Comparison of ENCODE assay signal across 15 cellular contexts in the genomic region with DNA sequence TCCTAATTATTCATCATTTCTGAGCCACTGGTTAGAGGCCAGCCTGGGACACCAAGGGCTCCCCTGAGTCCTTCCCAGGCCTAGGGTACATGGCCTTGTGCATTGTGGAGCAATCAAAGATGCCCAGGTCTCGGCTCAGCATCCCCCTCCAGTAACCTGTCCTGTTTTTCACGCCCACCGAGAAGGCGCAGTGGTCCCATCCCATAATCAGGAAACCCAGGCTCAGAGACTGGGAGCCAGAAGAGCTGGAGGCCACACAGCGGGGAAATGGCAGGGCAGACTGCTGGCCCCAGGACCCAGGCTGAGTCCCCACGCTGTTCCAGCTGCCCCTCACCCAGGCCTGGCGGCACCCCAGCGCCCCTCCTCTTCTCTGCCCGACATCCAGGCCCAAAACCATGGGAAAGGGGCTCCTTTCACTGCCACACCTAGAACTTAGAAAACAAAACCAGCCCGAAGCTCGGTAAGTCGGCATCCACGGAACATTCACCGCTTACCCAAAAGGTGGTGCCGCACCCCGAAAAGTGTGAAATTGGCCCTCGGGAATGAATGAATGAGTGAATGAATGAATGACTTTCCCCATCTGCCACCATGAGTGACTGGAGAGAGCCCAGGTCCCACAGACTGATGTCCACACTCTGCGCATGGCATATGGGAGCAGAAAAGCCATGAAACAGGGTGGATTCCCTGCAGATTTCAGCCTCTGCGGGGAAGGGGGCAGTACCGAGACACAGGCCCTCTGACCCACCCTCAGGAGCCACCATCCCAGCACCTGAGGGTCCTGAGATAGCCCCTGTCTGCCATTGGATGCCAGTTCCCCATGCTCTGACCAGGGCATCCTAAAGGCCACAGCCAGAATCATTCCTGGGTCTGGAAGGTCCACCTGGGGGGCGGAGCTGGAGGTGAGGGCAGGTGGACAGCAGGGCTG.
"Had no signal": no experiment of that assay in that cellular context is flagged by ENCODE, and none has a peak within 500 bp of the region (broad histone marks: within the 10 kb centered on the region; RNA-seq: fewer than 3 reads in every experiment).

No MANE protein-coding gene starts in this region.

- ATAC-seq: activated CD4-positive, alpha-beta T cell treated with anti-CD3 and anti-CD28 coated beads for 36 hours; activated naive CD4-positive, alpha-beta T cell treated with anti-CD3 and anti-CD28 coated beads, Interleukin-2, amount 50 U/mL, for 72 hours; effector memory CD8-positive, alpha-beta T cell; stimulated activated effector memory CD8-positive, alpha-beta T cell treated with anti-CD3 and anti-CD28 coated beads, Interleukin-12 subunit alpha, Interleukin-12 subunit beta, amount 100 ng/mL, for 72 hours had no signal

- H3K27ac ChIP-seq: epithelial cell of prostate, ovary, tibial nerve, VCaP had no signal

- H3K36me3 ChIP-seq: ovary, tibial nerve had no signal

- H3K9me3 Mint-ChIP-seq: activated CD4-positive, alpha-beta memory T cell treated with anti-CD3 and anti-CD28 coated beads for 36 hours; activated naive CD4-positive, alpha-beta T cell treated with anti-CD3 and anti-CD28 coated beads, Interleukin-2, amount 50 U/mL, for 72 hours; activated T-cell treated with anti-CD3 and anti-CD28 coated beads, Interleukin-2, amount 50 U/mL, for 24 hours; central memory CD8-positive, alpha-beta T cell; dendritic cell treated with granulocyte-macrophage colony-stimulating factor and Interleukin-4, amounts not matched to agents 40 ng/mL and 50 ng/mL, for 4 days; effector memory CD8-positive, alpha-beta T cell; stimulated activated effector memory CD8-positive, alpha-beta T cell treated with anti-CD3 and anti-CD28 coated beads, Interleukin-12 subunit alpha, Interleukin-12 subunit beta, amount 100 ng/mL, for 72 hours had no signal

- H3K4me3 ChIP-seq: ovary, tibial nerve had no signal

- H3K4me1 Mint-ChIP-seq: activated CD4-positive, alpha-beta T cell treated with anti-CD3 and anti-CD28 coated beads for 36 hours; central memory CD8-positive, alpha-beta T cell; stimulated activated effector memory CD8-positive, alpha-beta T cell treated with anti-CD3 and anti-CD28 coated beads, Interleukin-12 subunit alpha, Interleukin-12 subunit beta, amount 100 ng/mL, for 72 hours had no signal

- H3K9me3 ChIP-seq: ovary, tibial nerve had no signal

- DNase-seq: activated CD4-positive, alpha-beta memory T cell treated with anti-CD3 and anti-CD28 coated beads for 36 hours; activated CD4-positive, alpha-beta T cell treated with anti-CD3 and anti-CD28 coated beads for 36 hours; activated effector memory CD4-positive, alpha-beta T cell treated with Interleukin-2 at 50 U/mL for 16 hours; activated T-cell treated with anti-CD3 and anti-CD28 coated beads, Interleukin-2, amount 50 U/mL, for 24 hours; effector memory CD8-positive, alpha-beta T cell; foreskin melanocyte; islet precursor cell had no signal

- H3K36me3 Mint-ChIP-seq: activated CD4-positive, alpha-beta memory T cell treated with anti-CD3 and anti-CD28 coated beads for 36 hours; activated naive CD4-positive, alpha-beta T cell treated with anti-CD3 and anti-CD28 coated beads, Interleukin-2, amount 50 U/mL, for 72 hours; stimulated activated effector memory CD8-positive, alpha-beta T cell treated with anti-CD3 and anti-CD28 coated beads, Interleukin-12 subunit alpha, Interleukin-12 subunit beta, amount 100 ng/mL, for 72 hours had no signal

- H3K4me3 Mint-ChIP-seq: activated CD4-positive, alpha-beta memory T cell treated with anti-CD3 and anti-CD28 coated beads for 36 hours; activated CD4-positive, alpha-beta T cell treated with anti-CD3 and anti-CD28 coated beads for 36 hours; activated T-cell treated with anti-CD3 and anti-CD28 coated beads, Interleukin-2, amount 50 U/mL, for 24 hours; central memory CD8-positive, alpha-beta T cell; dendritic cell treated with granulocyte-macrophage colony-stimulating factor and Interleukin-4, amounts not matched to agents 40 ng/mL and 50 ng/mL, for 4 days; effector memory CD8-positive, alpha-beta T cell; stimulated activated effector memory CD8-positive, alpha-beta T cell treated with anti-CD3 and anti-CD28 coated beads, Interleukin-12 subunit alpha, Interleukin-12 subunit beta, amount 100 ng/mL, for 72 hours had no signal

- H3K27me3 ChIP-seq: ovary had no signal

- H3K27ac Mint-ChIP-seq: activated CD4-positive, alpha-beta memory T cell treated with anti-CD3 and anti-CD28 coated beads for 36 hours; activated CD4-positive, alpha-beta T cell treated with anti-CD3 and anti-CD28 coated beads for 36 hours; activated naive CD4-positive, alpha-beta T cell treated with anti-CD3 and anti-CD28 coated beads, Interleukin-2, amount 50 U/mL, for 72 hours; activated T-cell treated with anti-CD3 and anti-CD28 coated beads, Interleukin-2, amount 50 U/mL, for 24 hours; dendritic cell treated with granulocyte-macrophage colony-stimulating factor and Interleukin-4, amounts not matched to agents 40 ng/mL and 50 ng/mL, for 4 days; effector memory CD8-positive, alpha-beta T cell; stimulated activated effector memory CD8-positive, alpha-beta T cell treated with anti-CD3 and anti-CD28 coated beads, Interleukin-12 subunit alpha, Interleukin-12 subunit beta, amount 100 ng/mL, for 72 hours had no signal
